ENCODE assay signal across 17 cellular contexts in genomic region chr11:61481806-61482205, GRCh38. TPM values are rescaled to one million over a fixed set of nuclear protein-coding genes. Genes with fewer than 3 reads are reported as not detected.
"Had no signal": no experiment of that assay in that cellular context is flagged by ENCODE, and none has a peak within 500 bp of the region (broad histone marks: within the 10 kb centered on the region; RNA-seq: fewer than 3 reads in every experiment).

No MANE protein-coding gene starts in this region.

- H3K27ac Mint-ChIP-seq: activated CD4-positive, alpha-beta memory T cell treated with anti-CD3 and anti-CD28 coated beads, Interleukin-2, amount 10 ng/mL, durations not matched to agents 7 days and 5 days; activated naive CD4-positive, alpha-beta T cell treated with anti-CD3 and anti-CD28 coated beads, Interleukin-2, amount 50 U/mL, for 24 hours; memory B cell; natural killer cell treated with Interleukin-12 subunit alpha and Interleukin-12 subunit beta and Interleukin-15 and Interleukin-18, amount 100 ng/mL, for 72 hours; stimulated activated memory B cell treated with anti-CD40 and anti-IgM and Interleukin-4, amounts not matched to agents 10 μg/mL and 1 μg/mL and 100 μg/mL, for 72 hours had no signal

- H3K4me3 ChIP-seq: breast epithelium, hepatocyte, sigmoid colon, smooth muscle cell, stomach, transverse colon, uterus had no signal

- H3K27me3 Mint-ChIP-seq: activated CD4-positive, alpha-beta memory T cell treated with anti-CD3 and anti-CD28 coated beads, Interleukin-2, amount 10 ng/mL, durations not matched to agents 7 days and 5 days had no signal

- H3K27ac ChIP-seq: breast epithelium, foreskin keratinocyte, hepatocyte, sigmoid colon, stomach, transverse colon, uterus had no signal

- H3K4me1 Mint-ChIP-seq: memory B cell had no signal

- H3K9me3 Mint-ChIP-seq: activated CD4-positive, alpha-beta memory T cell treated with anti-CD3 and anti-CD28 coated beads, Interleukin-2, amount 10 ng/mL, durations not matched to agents 7 days and 5 days; activated naive CD4-positive, alpha-beta T cell treated with anti-CD3 and anti-CD28 coated beads, Interleukin-2, amount 50 U/mL, for 24 hours; memory B cell; natural killer cell treated with Interleukin-12 subunit alpha and Interleukin-12 subunit beta and Interleukin-15 and Interleukin-18, amount 100 ng/mL, for 72 hours; stimulated activated memory B cell treated with anti-CD40 and anti-IgM and Interleukin-4, amounts not matched to agents 10 μg/mL and 1 μg/mL and 100 μg/mL, for 72 hours had no signal

- H3K27me3 ChIP-seq: breast epithelium, hepatocyte, transverse colon, uterus had no signal

- DNase-seq: activated gamma-delta T cell treated with Interleukin-2 at 50 U/mL for 16 hours; effector CD4-positive, alpha-beta T cell; foreskin keratinocyte; kidney glomerular epithelial cell; sigmoid colon; stomach; T-helper 2 cell; uterus had no signal

- H3K36me3 ChIP-seq: breast epithelium, sigmoid colon, transverse colon, uterus had no signal

- H2AFZ ChIP-seq: hepatocyte had no signal

- H3K4me2 ChIP-seq: hepatocyte, smooth muscle cell had no signal

- H3K36me3 Mint-ChIP-seq: activated naive CD4-positive, alpha-beta T cell treated with anti-CD3 and anti-CD28 coated beads, Interleukin-2, amount 50 U/mL, for 24 hours; natural killer cell treated with Interleukin-12 subunit alpha and Interleukin-12 subunit beta and Interleukin-15 and Interleukin-18, amount 100 ng/mL, for 72 hours had no signal

- H3K79me2 ChIP-seq: hepatocyte had no signal

- H3K4me3 Mint-ChIP-seq: activated CD4-positive, alpha-beta memory T cell treated with anti-CD3 and anti-CD28 coated beads, Interleukin-2, amount 10 ng/mL, durations not matched to agents 7 days and 5 days; activated naive CD4-positive, alpha-beta T cell treated with anti-CD3 and anti-CD28 coated beads, Interleukin-2, amount 50 U/mL, for 24 hours; memory B cell; natural killer cell treated with Interleukin-12 subunit alpha and Interleukin-12 subunit beta and Interleukin-15 and Interleukin-18, amount 100 ng/mL, for 72 hours; stimulated activated memory B cell treated with anti-CD40 and anti-IgM and Interleukin-4, amounts not matched to agents 10 μg/mL and 1 μg/mL and 100 μg/mL, for 72 hours had no signal

- H3K4me1 ChIP-seq: foreskin keratinocyte, uterus had no signal

- H3K9me3 ChIP-seq: breast epithelium, sigmoid colon, stomach, transverse colon, uterus had no signal

RNA-seq across cellular contexts. Expression of gene LRRC10B, which starts 26.7 kb away (rescaled TPM):
- total RNA-seq: foreskin keratinocyte; natural killer cell treated with Interleukin-12 subunit alpha and Interleukin-12 subunit beta and Interleukin-15 and Interleukin-18, amount 100 ng/mL, for 72 hours had no signal
